Comparison of ENCODE assay signal across 15 cellular contexts in the genomic region with DNA sequence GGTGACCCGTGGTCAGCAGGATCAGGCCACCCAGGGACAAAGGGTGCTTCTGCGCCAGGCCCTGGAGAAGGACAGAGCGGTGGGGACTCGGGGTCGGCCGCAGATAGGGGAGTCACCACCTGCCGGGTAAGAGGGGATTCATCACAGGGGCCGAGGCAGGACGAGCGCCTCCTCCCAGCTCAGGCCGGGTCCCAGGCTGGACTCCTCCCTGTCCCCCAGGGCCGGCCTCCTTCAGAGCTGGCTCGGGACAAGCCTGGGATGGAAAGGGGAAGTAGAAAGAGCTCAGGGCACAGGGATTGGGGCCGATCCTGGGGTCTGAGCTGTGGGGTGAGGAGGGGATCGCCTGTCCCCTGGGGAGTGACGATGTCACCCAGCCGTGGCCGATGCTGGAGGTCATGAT.
DNase-seq lines count a peak whose midpoint lies in the region; ATAC-seq, FAIRE-seq and TF ChIP-seq lines count a peak whose summit lies in the region.
"Had no signal": no experiment of that assay in that cellular context is flagged by ENCODE, and none has a peak within 500 bp of the region (broad histone marks: within the 10 kb centered on the region; RNA-seq: fewer than 3 reads in every experiment).

No MANE protein-coding gene starts in this region.

- no peak overlapping the region for H3K18ac ChIP-seq in neuronal stem cell (ENCODE audit: low read length)

- H3K4me2 ChIP-seq in K562 (ENCODE audit: insufficient read depth, low read length) (no peak overlapping the region; the same call in 1 of the 2 replicates), neuronal stem cell (ENCODE audit: insufficient read depth, low read length, poor library complexity, severe bottlenecking) (no peak overlapping the region)

- H3K36me3 ChIP-seq in H7 (replicated peaks; ENCODE audit: control insufficient read depth, insufficient read depth, low read length) (no peaks in the 10 kb centered on the region), K562 (ENCODE audit: control insufficient read depth, insufficient read depth, low read length) (no peaks in the 10 kb centered on the region), neuronal stem cell (replicated peaks in 1 of 2; ENCODE audit: control insufficient read depth in 2 of 2, insufficient read depth in 2 of 2, low read length in 2 of 2) (no peaks in the 10 kb centered on the region), testis (ENCODE audit: low read depth, missing control alignments) (no peaks in the 10 kb centered on the region), MG63 (no peaks in the 10 kb centered on the region)

- H4K20me1 ChIP-seq in K562 (replicated peaks; ENCODE audit: control insufficient read depth, insufficient read depth, low read length): no peaks in the 10 kb centered on the region

- peak overlapping the region; percentile 35 for H2BK5ac ChIP-seq in neuronal stem cell (ENCODE audit: low read length)

- ATAC-seq in K562: peak; percentile 69
- ATAC-seq in GM21528 (IDR thresholded peaks at IDR 0.05; ENCODE audit: low FRiP score, unreplicated experiment): no peak
- no peak for ATAC-seq in GM21619 (IDR thresholded peaks at IDR 0.05; ENCODE audit: unreplicated experiment)
- ATAC-seq: GM12878 had no signal

- FAIRE-seq in K562 (lab: Jason Lieb, UNC): no peak
- FAIRE-seq: A204.1, GM12878 had no signal

- H3K27ac ChIP-seq in K562 (ENCODE audit: extremely low read depth, low read depth, low read length) (no peak overlapping the region), neuronal stem cell (replicated peaks; ENCODE audit: low read length) (no peak overlapping the region), testis (no peak overlapping the region)
- H3K27ac ChIP-seq: HL-60 had no signal

- H2BK15ac ChIP-seq in neuronal stem cell (ENCODE audit: low read length): no peak overlapping the region

- no peak overlapping the region for H4K8ac ChIP-seq in neuronal stem cell (ENCODE audit: low read depth, low read length)

- TF ChIP-seq CTCF in K562 (IDR thresholded peaks at IDR 0.05 in 2 of 3, conservative IDR thresholded peaks at IDR 0.05 in 1 of 3; ENCODE audit: insufficient read depth in 2 of 3, low read depth in 1 of 3, low read length in 3 of 3) (no peak), testis (IDR thresholded peaks at IDR 0.05) (no peak)

- TF ChIP-seq RAD21 in K562 (CRISPR knock-in tag; conservative IDR thresholded peaks at IDR 0.05 in 1 of 2, IDR thresholded peaks at IDR 0.05 in 1 of 2): no peak

- TF ChIP-seq POLR2A in K562 (conservative IDR thresholded peaks at IDR 0.05) (no peak), testis (IDR thresholded peaks at IDR 0.05) (no peak)

- H3K23ac ChIP-seq in neuronal stem cell (ENCODE audit: low read depth, low read length, poor library complexity): peak overlapping the region; percentile 57

- POLR2A ChIA-PET in K562 (lab: Yijun Ruan, JAX): interaction anchor here (0.6 kb wide), 2 partner anchors 15 to 23 kb away, joined by 3 read pairs; no protein-coding TSS in a partner anchor

- BruUV-seq in K562 (replicated peaks; lab: Mats Ljungman, UMichigan): no TSS peak

- peak; percentile 53 for DNase-seq in H7
- DNase-seq in K562 (ENCODE audit: extremely low read depth in 1 of 4, low spot score in 3 of 4): no peak
- DNase-seq in neuronal stem cell (ENCODE audit: low spot score): no peak
- no peak for DNase-seq in testis
- DNase-seq in MG63: no peak
- DNase-seq: C1 segment of cervical spinal cord; Calu3; CD4-positive, alpha-beta T cell; DMS 273 treated with DMSO at 0.1 percent for 48 hours; IMR-90 had no signal

- H3K9ac ChIP-seq in K562 (ENCODE audit: insufficient read depth in 1 of 2, low read depth in 2 of 2, low read length in 2 of 2): peak overlapping the region; percentile 30 to 78; a peak in 3 of 4 replicates
- H3K9ac ChIP-seq in neuronal stem cell (ENCODE audit: low read depth, low read length, poor library complexity): no peak overlapping the region

- no peak overlapping the region for H4K91ac ChIP-seq in neuronal stem cell (ENCODE audit: low read depth, low read length, poor library complexity)

- WGBS in K562 (ENCODE audit: insufficient coverage, low coverage, missing lambda C conversion rate): 4% methylated on average over 11 of the region's 18 CpGs
- no CpG with 5 or more reads among the region's 18 CpGs for WGBS in neuronal stem cell (ENCODE audit: extremely low coverage in 2 of 2, insufficient read length in 2 of 2, insufficient replicate concordance in 1 of 2), 2 donors
- WGBS in testis, 2 donors: 65 to 66% methylated on average over 16 to 18 of the region's 18 CpGs

- no peaks in the 10 kb centered on the region for H3K79me1 ChIP-seq in neuronal stem cell (ENCODE audit: low read depth, low read length)

- H2AFZ ChIP-seq in K562 (ENCODE audit: low read depth, low read length): peak overlapping the region; percentile 81
- no peak overlapping the region for H2AFZ ChIP-seq in neuronal stem cell (ENCODE audit: low read length)

- no peak overlapping the region for H2BK120ac ChIP-seq in neuronal stem cell (ENCODE audit: low read depth, low read length)

- no peak overlapping the region for H2AK5ac ChIP-seq in neuronal stem cell (ENCODE audit: low read depth, low read length)

- no peak overlapping the region for H3K4ac ChIP-seq in neuronal stem cell (ENCODE audit: low read length)

- no peak overlapping the region for H3K14ac ChIP-seq in neuronal stem cell (ENCODE audit: low read length)

- no peak for TF ChIP-seq EP300 in K562 (IDR thresholded peaks at IDR 0.05; ENCODE audit: low read length)

- no peak overlapping the region for H3K4me3 ChIP-seq in H7 (ENCODE audit: insufficient read depth, low read depth, low read length)
- peak overlapping the region; percentile 22 for H3K4me3 ChIP-seq in K562
- H3K4me3 ChIP-seq in neuronal stem cell (ENCODE audit: low read length in 2 of 2): no peak overlapping the region
- H3K4me3 ChIP-seq in testis: peak overlapping the region; percentile 34 to 48
- no peak overlapping the region for H3K4me3 ChIP-seq in MG63
- H3K4me3 ChIP-seq: GM12878 had no signal

- no peaks in the 10 kb centered on the region for H3K79me2 ChIP-seq in K562 (ENCODE audit: control insufficient read depth, insufficient read depth, low read length)

- intact Hi-C loops in K562 (cut with micrococcal nuclease) (no loop called here), testis (cut with DNase I; ENCODE audit: low total_unique reads) (no loop called here)

- no peaks in the 10 kb centered on the region for H3K9me1 ChIP-seq in K562 (ENCODE audit: control insufficient read depth, insufficient read depth, low read length)

- no peak overlapping the region for H2BK12ac ChIP-seq in neuronal stem cell (ENCODE audit: low read length)

- peaks cover 0 to 8% of the 10 kb centered on the region in 2 experiments; a peak in 2 of 5 replicates for H3K4me1 ChIP-seq in K562 (replicated peaks in 1 of 2; ENCODE audit: control insufficient read depth in 2 of 2, insufficient read depth in 2 of 2, low read length in 2 of 2)
- no peaks in the 10 kb centered on the region for H3K4me1 ChIP-seq in neuronal stem cell (ENCODE audit: control insufficient read depth in 2 of 2, insufficient read depth in 1 of 2, low read depth in 1 of 2, low read length in 2 of 2)
- no peaks in the 10 kb centered on the region for H3K4me1 ChIP-seq in testis

- CTCF ChIA-PET in K562 (lab: Yijun Ruan, JAX; ENCODE audit: low intra/inter-chr PET ratio): no interaction called here

- in situ Hi-C loops in K562 (cut with MboI): no loop called here

- H3K27me3 ChIP-seq in H7 (ENCODE audit: control insufficient read depth, insufficient read depth, low read length) (no peaks in the 10 kb centered on the region), K562 (ENCODE audit: control insufficient read depth in 2 of 2, insufficient read depth in 2 of 2, low read length in 2 of 2) (peaks cover 0 to 2% of the 10 kb centered on the region in 2 experiments; a peak in 2 of 5 replicates), neuronal stem cell (ENCODE audit: control insufficient read depth in 3 of 3, insufficient read depth in 3 of 3, low read depth in 1 of 3, low read length in 3 of 3) (peaks cover 0 to 6% (median 2%) of the 10 kb centered on the region in 3 experiments), testis (no peaks in the 10 kb centered on the region), MG63 (no peaks in the 10 kb centered on the region)

- H3K9me3 ChIP-seq in K562 (replicated peaks; ENCODE audit: control insufficient read depth, insufficient read depth, low read depth, low read length) (no peaks in the 10 kb centered on the region), neuronal stem cell (replicated peaks in 1 of 2; ENCODE audit: control insufficient read depth in 2 of 2, insufficient read depth in 1 of 2, low read depth in 1 of 2, low read length in 2 of 2) (no peaks in the 10 kb centered on the region), testis (no peaks in the 10 kb centered on the region), MG63 (no peaks in the 10 kb centered on the region)

TF ChIP-seq in K562, 482 proteins besides CTCF, POLR2A, EP300 and RAD21:
- TF ChIP-seq HDAC2 (IDR thresholded peaks at IDR 0.05) (no peak), TFAP4 (CRISPR knock-in tag; IDR thresholded peaks at IDR 0.05; ENCODE audit: borderline replicate concordance) (no peak), ZFX (CRISPR knock-in tag; IDR thresholded peaks at IDR 0.05) (peak; percentile 27; the same call in 1 of the 2 replicates), PHF8 (IDR thresholded peaks at IDR 0.05; ENCODE audit: borderline replicate concordance, low read length) (peak; percentile 6; the same call in 1 of the 2 replicates)

Comparison
In these comparisons a context has a peak if more than half of its experiments do, and no peak if none do; other contexts are left out.
1. H3K4me3 ChIP-seq: peak in K562 (single experiment) and testis (2 of 2); none in H7 (single experiment), neuronal stem cell (0 of 2) and MG63 (single experiment).